In genomic region chr6:129620234-129620610, GRCh38 we compare ENCODE assay signal across 1 cellular context.
TF ChIP-seq lines count a peak whose summit lies in the region.

No MANE protein-coding gene starts in this region.

TF ChIP-seq in HepG2, 621 proteins besides CTCF, POLR2A, EP300 and RAD21 (continued from another document):
- TF ChIP-seq FUBP1 (CRISPR knock-in tag; IDR thresholded peaks at IDR 0.05; ENCODE audit: borderline replicate concordance) (no peak), ZNF253 (CRISPR knock-in tag; IDR thresholded peaks at IDR 0.05; ENCODE audit: borderline replicate concordance) (no peak), MXI1 (IDR thresholded peaks at IDR 0.05; ENCODE audit: borderline replicate concordance, low read depth, low read length) (no peak), ZNF788 (CRISPR knock-in tag; IDR thresholded peaks at IDR 0.05; ENCODE audit: borderline replicate concordance) (no peak), ZBTB42 (CRISPR knock-in tag; IDR thresholded peaks at IDR 0.05) (no peak), NAIF1 (CRISPR knock-in tag; IDR thresholded peaks at IDR 0.05; ENCODE audit: borderline replicate concordance) (no peak), EHMT2 (IDR thresholded peaks at IDR 0.05; ENCODE audit: borderline replicate concordance, low read depth, low read length) (no peak), FOSL1 (CRISPR knock-in tag; IDR thresholded peaks at IDR 0.05; ENCODE audit: borderline replicate concordance) (no peak), IRX3 (CRISPR knock-in tag; IDR thresholded peaks at IDR 0.05; ENCODE audit: borderline replicate concordance, low read depth) (no peak), ZNF138 (CRISPR knock-in tag; IDR thresholded peaks at IDR 0.05; ENCODE audit: low read depth) (no peak), ZNF205 (CRISPR knock-in tag; IDR thresholded peaks at IDR 0.05) (no peak), NR3C1 (CRISPR knock-in tag; IDR thresholded peaks at IDR 0.05) (no peak), RARG (CRISPR knock-in tag; IDR thresholded peaks at IDR 0.05; ENCODE audit: low read depth) (no peak)
